8 cellular contexts compared by ENCODE assay signal in genomic region chr6:44655368-44656342, GRCh38.
DNase-seq lines count a peak whose midpoint lies in the region; ATAC-seq and TF ChIP-seq lines count a peak whose summit lies in the region.

No MANE protein-coding gene starts in this region.

- CTCF ChIA-PET in naive thymus-derived CD4-positive, alpha-beta T cell (lab: Charles Lee), result interaction anchor here (0.6 to 6.5 kb wide), 18 partner anchors 13 to 1267 kb away, joined by 3 to 57 read pairs (median 4); partner anchors contain the start of gene SUPT3H

- peak overlapping the region in 8 of 10 donors; percentile 26 to 72 (median 64) for H3K4me3 Mint-ChIP-seq in naive thymus-derived CD4-positive, alpha-beta T cell

- POLR2A ChIA-PET in naive thymus-derived CD4-positive, alpha-beta T cell (lab: Charles Lee), result interaction anchor here (0.6 to 2.1 kb wide), 5 partner anchors 16 to 1059 kb away, joined by 3 to 7 read pairs (median 4); no protein-coding TSS in a partner anchor

- DNase-seq in GM03348 (ENCODE audit: low spot score) (peak; percentile 85), HK-2 (ENCODE audit: unreplicated experiment) (peak; percentile 68), activated T-cell treated with anti-CD3 and anti-CD28 coated beads for 4 hours (peak; percentile 66)
- peak; percentile 33 to 79 (median 65) for DNase-seq in naive thymus-derived CD4-positive, alpha-beta T cell
- peak; percentile 59 to 60 for DNase-seq in stimulated activated CD8-positive, alpha-beta memory T cell treated with anti-CD3 and anti-CD28 coated beads, Interleukin-7, amount 100 ng/mL, for 4 hours (ENCODE audit: low read depth in 2 of 2)

- no peaks in the 10 kb centered on the region for H3K27me3 ChIP-seq in naive thymus-derived CD4-positive, alpha-beta T cell (ENCODE audit: control insufficient read depth in 2 of 2, insufficient read depth in 2 of 2, low read length in 2 of 2)

- ATAC-seq in esophagus mucosa (peak; percentile 66), HG03135 (IDR thresholded peaks at IDR 0.05; ENCODE audit: unreplicated experiment) (no peak)
- peak; percentile 84 for ATAC-seq in naive thymus-derived CD4-positive, alpha-beta T cell

- peaks cover 0 to 2% (median 0%) of the 10 kb centered on the region in 11 donors for H3K9me3 Mint-ChIP-seq in naive thymus-derived CD4-positive, alpha-beta T cell

- H3K4me1 Mint-ChIP-seq in naive thymus-derived CD4-positive, alpha-beta T cell, result peaks cover 6 to 16% (median 10%) of the 10 kb centered on the region in 7 donors

- peaks cover 0 to 9% of the 10 kb centered on the region in 2 donors for H3K4me1 ChIP-seq in naive thymus-derived CD4-positive, alpha-beta T cell (ENCODE audit: control insufficient read depth in 2 of 2, insufficient read depth in 2 of 2, low read length in 2 of 2)

- H3K36me3 Mint-ChIP-seq in naive thymus-derived CD4-positive, alpha-beta T cell, result peaks cover 0 to 2% (median 0%) of the 10 kb centered on the region in 5 donors

- H3K4me3 ChIP-seq in naive thymus-derived CD4-positive, alpha-beta T cell (ENCODE audit: low read length), result no peak overlapping the region

- H3K27me3 Mint-ChIP-seq in naive thymus-derived CD4-positive, alpha-beta T cell, result peaks cover 0 to 12% (median 2%) of the 10 kb centered on the region in 5 donors

- H3K27ac Mint-ChIP-seq in naive thymus-derived CD4-positive, alpha-beta T cell, result peak overlapping the region; percentile 37 to 96 (median 79)

- intact Hi-C loops in naive thymus-derived CD4-positive, alpha-beta T cell (cut with micrococcal nuclease), result loop anchor here (1.0 to 10.0 kb wide), 12 partner anchors 63 to 1755 kb away; partner anchors contain the start of gene SUPT3H (in 1 of the 2)

- no peaks in the 10 kb centered on the region for H3K36me3 ChIP-seq in naive thymus-derived CD4-positive, alpha-beta T cell (ENCODE audit: control insufficient read depth in 2 of 3, insufficient read depth in 3 of 3, low read length in 3 of 3)

- H3K9me3 ChIP-seq in naive thymus-derived CD4-positive, alpha-beta T cell (ENCODE audit: control insufficient read depth in 2 of 3, low read length in 3 of 3), result no peaks in the 10 kb centered on the region

- no peak overlapping the region for H3K27ac ChIP-seq in naive thymus-derived CD4-positive, alpha-beta T cell (ENCODE audit: low read depth, low read length)

TF ChIP-seq in PFSK-1, 5 proteins besides CTCF, POLR2A, EP300 and RAD21:
- TF ChIP-seq REST (IDR thresholded peaks at IDR 0.05; ENCODE audit: insufficient read depth in 1 of 2, low read depth in 2 of 2, low read length in 2 of 2), result no peak
- TF ChIP-seq FOXP2 (optimal IDR thresholded peaks at IDR 0.05; ENCODE audit: borderline replicate concordance, extremely low read depth, extremely low read length, insufficient read depth), result no peak
- TF ChIP-seq SIN3A (IDR thresholded peaks at IDR 0.05; ENCODE audit: borderline replicate concordance, insufficient read depth, low read length), result no peak
- TF ChIP-seq TAF1 (IDR thresholded peaks at IDR 0.05; ENCODE audit: borderline replicate concordance, insufficient read depth, low read length), result peak; percentile 23; the same call in 1 of the 2 replicates
- TF ChIP-seq POLR2AphosphoS5 (IDR thresholded peaks at IDR 0.05; ENCODE audit: low read depth, low read length), result no peak
TF ChIP-seq in PFSK-1: peak in this region for 1.
